9 cellular contexts compared by ENCODE assay signal in genomic region chr1:35506960-35507901, GRCh38. TPM values are rescaled to one million over a fixed set of nuclear protein-coding genes. Genes with fewer than 3 reads are reported as not detected.
DNase-seq lines count a peak whose midpoint lies in the region; ATAC-seq and TF ChIP-seq lines count a peak whose summit lies in the region.
"Had no signal": no experiment of that assay in that cellular context is flagged by ENCODE, and none has a peak within 500 bp of the region (broad histone marks: within the 10 kb centered on the region; RNA-seq: fewer than 3 reads in every experiment).

No MANE protein-coding gene starts in this region.

- peak overlapping the region; percentile 65 to 88 (median 76) for H3K4me3 Mint-ChIP-seq in CD4-positive, alpha-beta memory T cell
- H3K4me3 Mint-ChIP-seq in T-helper 17 cell, result peak overlapping the region; percentile 84

- peak overlapping the region; percentile 86 to 98 (median 96) for H3K27ac Mint-ChIP-seq in CD4-positive, alpha-beta memory T cell
- peak overlapping the region; percentile 99 for H3K27ac Mint-ChIP-seq in T-helper 17 cell

- H3K36me3 ChIP-seq in CD4-positive, alpha-beta memory T cell (ENCODE audit: insufficient read depth, low read length), result no peaks in the 10 kb centered on the region
- no peaks in the 10 kb centered on the region for H3K36me3 ChIP-seq in testis (ENCODE audit: low read depth, missing control alignments)

- H3K4me1 ChIP-seq in CD4-positive, alpha-beta memory T cell (ENCODE audit: insufficient read depth, low read length), result peaks cover 65% of the 10 kb centered on the region
- H3K4me1 ChIP-seq in testis, result no peaks in the 10 kb centered on the region

- H3K27me3 ChIP-seq in CD4-positive, alpha-beta memory T cell (ENCODE audit: insufficient read depth, low read length), result no peaks in the 10 kb centered on the region
- no peaks in the 10 kb centered on the region for H3K27me3 ChIP-seq in testis

- intact Hi-C loops in CD4-positive, alpha-beta memory T cell (cut with micrococcal nuclease), result loop anchor here (1.0 to 5.0 kb wide), 3 partner anchors 32 to 56 kb away; partner anchors contain the start of genes KIAA0319L and NCDN
- intact Hi-C loops in testis (cut with DNase I; ENCODE audit: low total_unique reads), result no loop called here

- POLR2A ChIA-PET in CD4-positive, alpha-beta memory T cell (lab: Charles Lee; ENCODE audit: partially characterized antibody), result interaction anchor here (0.5 to 4.1 kb wide), 15 partner anchors 9 to 71 kb away, joined by 3 to 80 read pairs (median 8); partner anchors contain the start of genes KIAA0319L and NCDN
- POLR2A ChIA-PET in RWPE1 (lab: Yijun Ruan, JAX; ENCODE audit: low non-redundant PET), result no interaction called here

- CTCF ChIA-PET in CD4-positive, alpha-beta memory T cell (lab: Charles Lee; ENCODE audit: partially characterized antibody), result interaction anchor here (1.1 to 5.2 kb wide), 11 partner anchors 8 to 208 kb away, joined by 3 to 82 read pairs (median 5); partner anchors contain the start of genes KIAA0319L and NCDN
- CTCF ChIA-PET in RWPE1 (lab: Yijun Ruan, JAX), result interaction anchor here (0.7 to 1.0 kb wide), 2 partner anchors 56 to 142 kb away, joined by 3 to 4 read pairs; no protein-coding TSS in a partner anchor

- H3K36me3 Mint-ChIP-seq in CD4-positive, alpha-beta memory T cell, result peaks cover 4 to 11% of the 10 kb centered on the region in 2 donors
- peaks cover 9% of the 10 kb centered on the region for H3K36me3 Mint-ChIP-seq in T-helper 17 cell (ENCODE audit: low read depth)

- 72 to 81% methylated on average over 3 of the region's 3 CpGs for WGBS in testis, 2 donors

- peak; percentile 20 for ATAC-seq in T-helper 17 cell

- H3K27me3 Mint-ChIP-seq in CD4-positive, alpha-beta memory T cell, result no peaks in the 10 kb centered on the region
- no peaks in the 10 kb centered on the region for H3K27me3 Mint-ChIP-seq in T-helper 17 cell

- H3K9me3 Mint-ChIP-seq in CD4-positive, alpha-beta memory T cell, result peaks cover 0 to 3% (median 0%) of the 10 kb centered on the region in 8 donors

- H3K27ac ChIP-seq in CD4-positive, alpha-beta memory T cell (ENCODE audit: low read depth, low read length), result peak overlapping the region; percentile 59
- H3K27ac ChIP-seq in testis (no peak overlapping the region), RWPE1 (no peak overlapping the region)

- TF ChIP-seq POLR2A in erythroblast (IDR thresholded peaks at IDR 0.05; ENCODE audit: low read length), result no peak
- TF ChIP-seq POLR2A in testis (IDR thresholded peaks at IDR 0.05), result no peak

- H3K4me3 ChIP-seq in CD4-positive, alpha-beta memory T cell (ENCODE audit: low read length in 2 of 2), result peak overlapping the region; percentile 39 to 47
- H3K4me3 ChIP-seq in testis, result no peak overlapping the region

- TF ChIP-seq CTCF in GM20000 (IDR thresholded peaks at IDR 0.05; ENCODE audit: extremely low read depth, missing control alignments) (no peak), testis (IDR thresholded peaks at IDR 0.05) (no peak), RWPE1 (conservative IDR thresholded peaks at IDR 0.05; ENCODE audit: low read depth) (no peak)

- peak; percentile 27 to 52 (median 38) for DNase-seq in CD4-positive, alpha-beta memory T cell
- peak; percentile 30 for DNase-seq in GM20000 (ENCODE audit: low spot score)
- DNase-seq in T-helper 17 cell, result peak in 1 of 3 donors; percentile 14
- peak; percentile 52 to 79 for DNase-seq in erythroblast (lab: John Stamatoyannopoulos, UW)
- no peak for DNase-seq in testis
- no peak for DNase-seq in putamen (ENCODE audit: low spot score)
- DNase-seq in RWPE1 (ENCODE audit: low spot score), result no peak
- no peak for DNase-seq in NCI-H2171 (lab: John Stamatoyannopoulos, UW)
- DNase-seq: NCI-H526 treated with DMSO at 0.1 percent for 48 hours had no signal

- no peaks in the 10 kb centered on the region for H3K9me3 ChIP-seq in CD4-positive, alpha-beta memory T cell (ENCODE audit: control insufficient read depth in 1 of 2, low read length in 2 of 2)
- H3K9me3 ChIP-seq in T-helper 17 cell (ENCODE audit: control insufficient read depth, low read length, poor library complexity, severe bottlenecking) (no peaks in the 10 kb centered on the region), testis (no peaks in the 10 kb centered on the region)

- peaks cover 61 to 87% (median 70%) of the 10 kb centered on the region in 4 donors for H3K4me1 Mint-ChIP-seq in CD4-positive, alpha-beta memory T cell
- H3K4me1 Mint-ChIP-seq in T-helper 17 cell, result peaks cover 53% of the 10 kb centered on the region

RNA-seq across cellular contexts. Expression of gene KIAA0319L, which starts 50.0 kb away (rescaled TPM):
- total RNA-seq in CD4-positive, alpha-beta memory T cell, result 10 to 100 TPM; 79.4 to 82.9 TPM
- 10 to 100 TPM; 12.7 to 29.2 TPM for polyA plus RNA-seq in CD4-positive, alpha-beta memory T cell
- total RNA-seq in T-helper 17 cell (10 to 100 TPM; 58.8 to 79.0 TPM), testis (10 to 100 TPM; 90.1 TPM)
- 55.6 TPM for polyA plus RNA-seq in testis (ENCODE audit: insufficient read depth, low read depth, low replicate concordance)

RNA-seq across cellular contexts. Expression of gene NCDN, which starts 50.4 kb away (rescaled TPM):
- total RNA-seq in CD4-positive, alpha-beta memory T cell, result 10 to 100 TPM; 29.7 to 32.2 TPM
- polyA plus RNA-seq in CD4-positive, alpha-beta memory T cell, result 10 to 100 TPM; 13.4 to 18.4 TPM
- total RNA-seq in T-helper 17 cell (10 to 100 TPM; 23.8 to 26.2 TPM), testis (10 to 100 TPM; 33.8 to 33.9 TPM)
- 27.3 TPM for polyA plus RNA-seq in testis (ENCODE audit: insufficient read depth, low read depth, low replicate concordance)

Comparison
In these comparisons a context has a peak if more than half of its experiments do, and no peak if none do; other contexts are left out.
1. DNase-seq: peak in CD4-positive, alpha-beta memory T cell (5 of 5), GM20000 (single experiment) and erythroblast (2 of 2); none in testis (single experiment), putamen (single experiment), RWPE1 (single experiment) and NCI-H2171 (single experiment).
2. H3K4me3 ChIP-seq: peak in CD4-positive, alpha-beta memory T cell (2 of 2); none in testis (0 of 2).